In genomic region chr9:113152699-113153098, GRCh38 we compare ENCODE assay signal across 11 cellular contexts. TPM values are rescaled to one million over a fixed set of nuclear protein-coding genes. Genes with fewer than 3 reads are reported as not detected.
DNase-seq lines count a peak whose midpoint lies in the region; ATAC-seq and TF ChIP-seq lines count a peak whose summit lies in the region.
"Had no signal": no experiment of that assay in that cellular context is flagged by ENCODE, and none has a peak within 500 bp of the region (broad histone marks: within the 10 kb centered on the region; RNA-seq: fewer than 3 reads in every experiment).

No MANE protein-coding gene starts in this region.

- TF ChIP-seq EP300 in transverse colon (IDR thresholded peaks at IDR 0.05; ENCODE audit: low read depth) = no peak

- WGBS in right lobe of liver (ENCODE audit: insufficient coverage, low coverage, low lambda C conversion rate, missing lambda C conversion rate) = 74% methylated on average over 3 of the region's 3 CpGs
- WGBS in transverse colon (ENCODE audit: low coverage in 1 of 2), 2 donors = 81 to 93% methylated on average over 2 to 3 of the region's 3 CpGs
- WGBS in trophoblast cell (ENCODE audit: extremely low coverage, insufficient coverage, insufficient read length) = no CpG with 5 or more reads among the region's 3 CpGs

- no peak overlapping the region for H4K12ac ChIP-seq in trophoblast cell (ENCODE audit: low read depth, low read length)

- H3K23ac ChIP-seq in trophoblast cell (ENCODE audit: low read length) = no peak overlapping the region

- H3K14ac ChIP-seq in trophoblast cell (ENCODE audit: low read length) = no peak overlapping the region

- TF ChIP-seq POLR2A in right lobe of liver (IDR thresholded peaks at IDR 0.05) (no peak), transverse colon (IDR thresholded peaks at IDR 0.05) (no peak)

- H3K79me2 ChIP-seq in trophoblast cell (ENCODE audit: control insufficient read depth, insufficient read depth, low read length, poor library complexity) = peaks cover 4% of the 10 kb centered on the region

- H3K4me3 ChIP-seq in right lobe of liver = peak overlapping the region in 1 of 3 donors; percentile 98
- peak overlapping the region in 1 of 4 donors; percentile 92 for H3K4me3 ChIP-seq in transverse colon
- no peak overlapping the region for H3K4me3 ChIP-seq in trophoblast cell (ENCODE audit: low read depth, low read length)

- H2BK12ac ChIP-seq in trophoblast cell (ENCODE audit: low read length) = no peak overlapping the region

- no peak overlapping the region for H3K27ac Mint-ChIP-seq in activated naive CD4-positive, alpha-beta T cell treated with anti-CD3 and anti-CD28 coated beads, Interleukin-2, amount 50 U/mL, for 24 hours
- H3K27ac Mint-ChIP-seq in activated naive CD4-positive, alpha-beta T cell treated with anti-CD3 and anti-CD28 coated beads, Interleukin-2, amount 50 U/mL, for 72 hours = peak overlapping the region in 1 of 2 donors; percentile 1
- H3K27ac Mint-ChIP-seq in activated T-helper 17 cell treated with anti-CD3 and anti-CD28 coated beads, Interleukin-2, amount 50 U/mL, for 72 hours = peak overlapping the region; percentile 83

- H3K27me3 Mint-ChIP-seq in activated naive CD4-positive, alpha-beta T cell treated with anti-CD3 and anti-CD28 coated beads, Interleukin-2, amount 50 U/mL, for 24 hours = no peaks in the 10 kb centered on the region
- H3K27me3 Mint-ChIP-seq in activated T-helper 17 cell treated with anti-CD3 and anti-CD28 coated beads, Interleukin-2, amount 50 U/mL, for 72 hours = no peaks in the 10 kb centered on the region

- no peak overlapping the region for H4K8ac ChIP-seq in trophoblast cell (ENCODE audit: low read depth, low read length)

- H3K4me2 ChIP-seq in trophoblast cell (ENCODE audit: low read length) = no peak overlapping the region

- H4K91ac ChIP-seq in trophoblast cell (ENCODE audit: low read depth, low read length) = no peak overlapping the region

- H2BK120ac ChIP-seq in trophoblast cell (ENCODE audit: insufficient read depth, low read length, poor library complexity) = no peak overlapping the region

- intact Hi-C loops in right lobe of liver (cut with DNase I) = no loop called here
- intact Hi-C loops in transverse colon (cut with DNase I; ENCODE audit: low total_unique reads) = no loop called here

- no peak overlapping the region for H3K18ac ChIP-seq in trophoblast cell (ENCODE audit: low read length)

- no peak for DNase-seq in activated naive CD4-positive, alpha-beta T cell treated with anti-CD3 and anti-CD28 coated beads, Interleukin-2, amount 50 U/mL, for 72 hours (ENCODE audit: low spot score in 2 of 2)
- DNase-seq in right lobe of liver (no peak), transverse colon (no peak), amygdala (lab: John Stamatoyannopoulos, UW) (no peak), AML-193 (lab: John Stamatoyannopoulos, UW) (no peak), trophoblast cell (no peak)
- DNase-seq: DMS153, Karpas-422, left cardiac atrium had no signal

- ATAC-seq in activated naive CD4-positive, alpha-beta T cell treated with anti-CD3 and anti-CD28 coated beads, Interleukin-2, amount 50 U/mL, for 72 hours = no peak
- ATAC-seq in activated T-helper 17 cell treated with anti-CD3 and anti-CD28 coated beads, Interleukin-2, amount 50 U/mL, for 72 hours (replicated peaks) = no peak
- no peak for ATAC-seq in right lobe of liver
- ATAC-seq: left cardiac atrium had no signal

- H3K36me3 Mint-ChIP-seq in activated naive CD4-positive, alpha-beta T cell treated with anti-CD3 and anti-CD28 coated beads, Interleukin-2, amount 50 U/mL, for 24 hours = no peaks in the 10 kb centered on the region
- H3K36me3 Mint-ChIP-seq in activated naive CD4-positive, alpha-beta T cell treated with anti-CD3 and anti-CD28 coated beads, Interleukin-2, amount 50 U/mL, for 72 hours = peaks cover 0 to 4% of the 10 kb centered on the region in 2 donors
- H3K36me3 Mint-ChIP-seq in activated T-helper 17 cell treated with anti-CD3 and anti-CD28 coated beads, Interleukin-2, amount 50 U/mL, for 72 hours (ENCODE audit: low read depth) = no peaks in the 10 kb centered on the region

- H3K4me1 Mint-ChIP-seq in activated naive CD4-positive, alpha-beta T cell treated with anti-CD3 and anti-CD28 coated beads, Interleukin-2, amount 50 U/mL, for 24 hours = peaks cover 43% of the 10 kb centered on the region
- H3K4me1 Mint-ChIP-seq in activated T-helper 17 cell treated with anti-CD3 and anti-CD28 coated beads, Interleukin-2, amount 50 U/mL, for 72 hours = peaks cover 33% of the 10 kb centered on the region

- H3K27ac ChIP-seq in right lobe of liver (peak overlapping the region in 2 of 3 donors; percentile 24 to 37), transverse colon (peak overlapping the region in 3 of 4 donors; percentile 87 to 88 (median 88)), trophoblast cell (ENCODE audit: low read depth, low read length) (no peak overlapping the region)

- H2BK5ac ChIP-seq in trophoblast cell (ENCODE audit: low read depth, low read length, poor library complexity) = no peak overlapping the region

- H3K9ac ChIP-seq in trophoblast cell (ENCODE audit: low read length) = no peak overlapping the region

- H3K9me3 Mint-ChIP-seq in activated naive CD4-positive, alpha-beta T cell treated with anti-CD3 and anti-CD28 coated beads, Interleukin-2, amount 50 U/mL, for 24 hours = no peaks in the 10 kb centered on the region
- no peaks in the 10 kb centered on the region for H3K9me3 Mint-ChIP-seq in activated naive CD4-positive, alpha-beta T cell treated with anti-CD3 and anti-CD28 coated beads, Interleukin-2, amount 50 U/mL, for 72 hours
- no peaks in the 10 kb centered on the region for H3K9me3 Mint-ChIP-seq in activated T-helper 17 cell treated with anti-CD3 and anti-CD28 coated beads, Interleukin-2, amount 50 U/mL, for 72 hours

- H2AK5ac ChIP-seq in trophoblast cell (ENCODE audit: low read length) = no peak overlapping the region

- no peak overlapping the region for H2AFZ ChIP-seq in trophoblast cell (ENCODE audit: insufficient read depth, low read length, poor library complexity)

- in situ Hi-C loops in transverse colon (cut with MboI; ENCODE audit: low pct_ligation_motif_present in 1 of 4, low pct_unique_long_range_greater_than_20kb in 1 of 4, low sequenced_read_pairs in 3 of 4) = no loop called here

- TF ChIP-seq CTCF in right lobe of liver (IDR thresholded peaks at IDR 0.05) = no peak
- no peak for TF ChIP-seq CTCF in transverse colon (IDR thresholded peaks at IDR 0.05)

- H3K4me1 ChIP-seq in right lobe of liver = peaks cover 0 to 37% (median 9%) of the 10 kb centered on the region in 4 donors
- H3K4me1 ChIP-seq in transverse colon = peaks cover 3 to 22% (median 12%) of the 10 kb centered on the region in 4 donors
- peaks cover 5 to 9% of the 10 kb centered on the region in 2 experiments for H3K4me1 ChIP-seq in trophoblast cell (ENCODE audit: control insufficient read depth in 1 of 2, insufficient read depth in 2 of 2, low read length in 2 of 2)

- H3K4me3 Mint-ChIP-seq in activated naive CD4-positive, alpha-beta T cell treated with anti-CD3 and anti-CD28 coated beads, Interleukin-2, amount 50 U/mL, for 24 hours = peak overlapping the region; percentile 76
- H3K4me3 Mint-ChIP-seq in activated T-helper 17 cell treated with anti-CD3 and anti-CD28 coated beads, Interleukin-2, amount 50 U/mL, for 72 hours = peak overlapping the region; percentile 77

- H3K79me1 ChIP-seq in trophoblast cell (ENCODE audit: low read length) = peaks cover 5% of the 10 kb centered on the region

- no peak overlapping the region for H3K4ac ChIP-seq in trophoblast cell (ENCODE audit: low read depth, low read length)

- H3K36me3 ChIP-seq in right lobe of liver = no peaks in the 10 kb centered on the region
- H3K36me3 ChIP-seq in transverse colon = no peaks in the 10 kb centered on the region
- H3K36me3 ChIP-seq in trophoblast cell (ENCODE audit: control insufficient read depth in 1 of 2, insufficient read depth in 2 of 2, low read length in 2 of 2) = no peaks in the 10 kb centered on the region

- no peaks in the 10 kb centered on the region for H3K27me3 ChIP-seq in right lobe of liver
- no peaks in the 10 kb centered on the region for H3K27me3 ChIP-seq in transverse colon
- H3K27me3 ChIP-seq in trophoblast cell (ENCODE audit: insufficient read depth, low read length) = no peaks in the 10 kb centered on the region

- H3K9me3 ChIP-seq in right lobe of liver (no peaks in the 10 kb centered on the region), transverse colon (no peaks in the 10 kb centered on the region), trophoblast cell (ENCODE audit: insufficient read depth, low read depth, low read length) (no peaks in the 10 kb centered on the region)

RNA-seq across cellular contexts. Expression of gene SLC31A2, which starts 1.9 kb away (rescaled TPM):
- 1 to 10 TPM; 2.1 to 3.8 TPM for total RNA-seq in activated naive CD4-positive, alpha-beta T cell treated with anti-CD3 and anti-CD28 coated beads, Interleukin-2, amount 50 U/mL, for 72 hours
- 10 to 100 TPM in 1 of 2 donors, 1 to 10 TPM in 1; 4.7 to 10.9 TPM for total RNA-seq in activated T-helper 17 cell treated with anti-CD3 and anti-CD28 coated beads, Interleukin-2, amount 50 U/mL, for 72 hours
- total RNA-seq in right lobe of liver (10 to 100 TPM; 11.5 to 43.4 (median 25.0) TPM), transverse colon (10 to 100 TPM in 3 of 4 donors, 1 to 10 TPM in 1; 4.4 to 81.6 (median 40.3) TPM)
- 5.6 TPM in 2 replicates for polyA plus RNA-seq in trophoblast cell (2013)
